Comparison of ENCODE assay signal across 12 cellular contexts in genomic region chr21:31781737-31782136, GRCh38. TPM values are rescaled to one million over a fixed set of nuclear protein-coding genes. Genes with fewer than 3 reads are reported as not detected.
DNase-seq lines count a peak whose midpoint lies in the region; ATAC-seq and TF ChIP-seq lines count a peak whose summit lies in the region.
"Had no signal": no experiment of that assay in that cellular context is flagged by ENCODE, and none has a peak within 500 bp of the region (broad histone marks: within the 10 kb centered on the region; RNA-seq: fewer than 3 reads in every experiment).

No MANE protein-coding gene starts in this region.

- no peaks in the 10 kb centered on the region for H3K9me3 Mint-ChIP-seq in activated naive CD4-positive, alpha-beta T cell treated with anti-CD3 and anti-CD28 coated beads for 36 hours
- peaks cover 4% of the 10 kb centered on the region; the same call in 1 of the 2 replicates for H3K9me3 Mint-ChIP-seq in WTC11

- peak; percentile 56 for DNase-seq in BE2C
- peak; percentile 2 for DNase-seq in HK-2 (ENCODE audit: unreplicated experiment)
- peak; percentile 2 for DNase-seq in SK-N-MC (ENCODE audit: low read depth, low spot score)
- peak; percentile 44 for DNase-seq in left kidney (ENCODE audit: low read depth, low spot score)
- no peak for DNase-seq in SW480 (ENCODE audit: low spot score)
- no peak for DNase-seq in activated naive CD4-positive, alpha-beta T cell treated with anti-CD3 and anti-CD28 coated beads for 36 hours
- no peak for DNase-seq in WTC11 (ENCODE audit: low spot score)
- DNase-seq: GF-D8, NCI-H1930, right lobe of liver had no signal

- H3K27ac ChIP-seq in SK-N-MC: no peak overlapping the region
- H3K27ac ChIP-seq: cardiac muscle cell, right lobe of liver had no signal

- H3K27ac Mint-ChIP-seq in activated naive CD4-positive, alpha-beta T cell treated with anti-CD3 and anti-CD28 coated beads for 36 hours: no peak overlapping the region
- no peak overlapping the region for H3K27ac Mint-ChIP-seq in WTC11

- POLR2A ChIA-PET in WTC11 (lab: Charles Lee): no interaction called here

- CTCF ChIA-PET in activated naive CD4-positive, alpha-beta T cell treated with anti-CD3 and anti-CD28 coated beads for 36 hours (lab: Charles Lee): interaction anchor here (0.7 to 1.6 kb wide), 2 partner anchors 10 to 20 kb away, joined by 4 read pairs; no protein-coding TSS in a partner anchor
- CTCF ChIA-PET in WTC11 (lab: Charles Lee): interaction anchor here (0.8 to 2.2 kb wide), 2 partner anchors 51 to 477 kb away, joined by 3 to 10 read pairs; no protein-coding TSS in a partner anchor

- H3K9me3 ChIP-seq in BE2C: no peaks in the 10 kb centered on the region
- H3K9me3 ChIP-seq in SK-N-MC (ENCODE audit: low read depth, low read length): no peaks in the 10 kb centered on the region
- H3K9me3 ChIP-seq: right lobe of liver had no signal

- H3K4me1 Mint-ChIP-seq in activated naive CD4-positive, alpha-beta T cell treated with anti-CD3 and anti-CD28 coated beads for 36 hours (ENCODE audit: low read depth): no peaks in the 10 kb centered on the region
- no peaks in the 10 kb centered on the region for H3K4me1 Mint-ChIP-seq in WTC11

- ATAC-seq in GM21529 (IDR thresholded peaks at IDR 0.05; ENCODE audit: unreplicated experiment) (no peak), WTC11 (no peak)

- H3K27me3 Mint-ChIP-seq in activated naive CD4-positive, alpha-beta T cell treated with anti-CD3 and anti-CD28 coated beads for 36 hours (ENCODE audit: low read depth): peaks cover 4% of the 10 kb centered on the region
- no peaks in the 10 kb centered on the region for H3K27me3 Mint-ChIP-seq in WTC11 (ENCODE audit: low read depth)

- peaks cover 5% of the 10 kb centered on the region; the same call in 1 of the 2 replicates for H3K4me1 ChIP-seq in BE2C
- H3K4me1 ChIP-seq: right lobe of liver had no signal

- no peaks in the 10 kb centered on the region for H3K36me3 ChIP-seq in BE2C
- H3K36me3 ChIP-seq in SK-N-MC (ENCODE audit: insufficient read depth, low read length): no peaks in the 10 kb centered on the region
- H3K36me3 ChIP-seq: cardiac muscle cell, right lobe of liver had no signal

- H3K36me3 Mint-ChIP-seq in activated naive CD4-positive, alpha-beta T cell treated with anti-CD3 and anti-CD28 coated beads for 36 hours (ENCODE audit: low read depth): no peaks in the 10 kb centered on the region
- no peaks in the 10 kb centered on the region; the same call in 1 of the 2 replicates for H3K36me3 Mint-ChIP-seq in WTC11

- H3K4me3 ChIP-seq in BE2C (ENCODE audit: low read depth, low read length): no peak overlapping the region
- H3K4me3 ChIP-seq in SK-N-MC: no peak overlapping the region
- H3K4me3 ChIP-seq: cardiac muscle cell, right lobe of liver had no signal

- TF ChIP-seq CTCF in BE2C (IDR thresholded peaks at IDR 0.05; ENCODE audit: low read depth, low read length) (no peak), WTC11 (IDR thresholded peaks at IDR 0.05) (no peak)

- no peak overlapping the region for H3K4me3 Mint-ChIP-seq in activated naive CD4-positive, alpha-beta T cell treated with anti-CD3 and anti-CD28 coated beads for 36 hours
- H3K4me3 Mint-ChIP-seq in WTC11: no peak overlapping the region

- no peak overlapping the region for H3K9ac ChIP-seq in SK-N-MC (ENCODE audit: insufficient read length)

- intact Hi-C loops in activated naive CD4-positive, alpha-beta T cell treated with anti-CD3 and anti-CD28 coated beads for 36 hours (cut with micrococcal nuclease): no loop called here

- H3K27me3 ChIP-seq in BE2C: no peaks in the 10 kb centered on the region
- H3K27me3 ChIP-seq: cardiac muscle cell, right lobe of liver had no signal

TF ChIP-seq in WTC11, 78 proteins besides CTCF, POLR2A, EP300 and RAD21 (continues in another document):
- TF ChIP-seq, protein P1, sequence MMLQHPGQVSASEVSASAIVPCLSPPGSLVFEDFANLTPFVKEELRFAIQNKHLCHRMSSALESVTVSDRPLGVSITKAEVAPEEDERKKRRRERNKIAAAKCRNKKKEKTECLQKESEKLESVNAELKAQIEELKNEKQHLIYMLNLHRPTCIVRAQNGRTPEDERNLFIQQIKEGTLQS (CRISPR knock-in tag; conservative IDR thresholded peaks at IDR 0.05): no peak
- TF ChIP-seq ZNF416 (CRISPR knock-in tag; IDR thresholded peaks at IDR 0.05): no peak
- TF ChIP-seq ZNF396 (CRISPR knock-in tag; IDR thresholded peaks at IDR 0.05; ENCODE audit: borderline replicate concordance): no peak
- TF ChIP-seq, protein P2, sequence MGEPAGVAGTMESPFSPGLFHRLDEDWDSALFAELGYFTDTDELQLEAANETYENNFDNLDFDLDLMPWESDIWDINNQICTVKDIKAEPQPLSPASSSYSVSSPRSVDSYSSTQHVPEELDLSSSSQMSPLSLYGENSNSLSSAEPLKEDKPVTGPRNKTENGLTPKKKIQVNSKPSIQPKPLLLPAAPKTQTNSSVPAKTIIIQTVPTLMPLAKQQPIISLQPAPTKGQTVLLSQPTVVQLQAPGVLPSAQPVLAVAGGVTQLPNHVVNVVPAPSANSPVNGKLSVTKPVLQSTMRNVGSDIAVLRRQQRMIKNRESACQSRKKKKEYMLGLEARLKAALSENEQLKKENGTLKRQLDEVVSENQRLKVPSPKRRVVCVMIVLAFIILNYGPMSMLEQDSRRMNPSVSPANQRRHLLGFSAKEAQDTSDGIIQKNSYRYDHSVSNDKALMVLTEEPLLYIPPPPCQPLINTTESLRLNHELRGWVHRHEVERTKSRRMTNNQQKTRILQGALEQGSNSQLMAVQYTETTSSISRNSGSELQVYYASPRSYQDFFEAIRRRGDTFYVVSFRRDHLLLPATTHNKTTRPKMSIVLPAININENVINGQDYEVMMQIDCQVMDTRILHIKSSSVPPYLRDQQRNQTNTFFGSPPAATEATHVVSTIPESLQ (CRISPR knock-in tag; IDR thresholded peaks at IDR 0.05): no peak
- TF ChIP-seq HMGA2 (CRISPR knock-in tag; IDR thresholded peaks at IDR 0.05): no peak
- TF ChIP-seq, protein P3, sequence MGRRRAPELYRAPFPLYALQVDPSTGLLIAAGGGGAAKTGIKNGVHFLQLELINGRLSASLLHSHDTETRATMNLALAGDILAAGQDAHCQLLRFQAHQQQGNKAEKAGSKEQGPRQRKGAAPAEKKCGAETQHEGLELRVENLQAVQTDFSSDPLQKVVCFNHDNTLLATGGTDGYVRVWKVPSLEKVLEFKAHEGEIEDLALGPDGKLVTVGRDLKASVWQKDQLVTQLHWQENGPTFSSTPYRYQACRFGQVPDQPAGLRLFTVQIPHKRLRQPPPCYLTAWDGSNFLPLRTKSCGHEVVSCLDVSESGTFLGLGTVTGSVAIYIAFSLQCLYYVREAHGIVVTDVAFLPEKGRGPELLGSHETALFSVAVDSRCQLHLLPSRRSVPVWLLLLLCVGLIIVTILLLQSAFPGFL (CRISPR knock-in tag; IDR thresholded peaks at IDR 0.05; ENCODE audit: borderline replicate concordance): no peak
- TF ChIP-seq, protein P4, sequence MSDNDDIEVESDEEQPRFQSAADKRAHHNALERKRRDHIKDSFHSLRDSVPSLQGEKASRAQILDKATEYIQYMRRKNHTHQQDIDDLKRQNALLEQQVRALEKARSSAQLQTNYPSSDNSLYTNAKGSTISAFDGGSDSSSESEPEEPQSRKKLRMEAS (CRISPR knock-in tag; IDR thresholded peaks at IDR 0.05): no peak
- TF ChIP-seq, protein P5, sequence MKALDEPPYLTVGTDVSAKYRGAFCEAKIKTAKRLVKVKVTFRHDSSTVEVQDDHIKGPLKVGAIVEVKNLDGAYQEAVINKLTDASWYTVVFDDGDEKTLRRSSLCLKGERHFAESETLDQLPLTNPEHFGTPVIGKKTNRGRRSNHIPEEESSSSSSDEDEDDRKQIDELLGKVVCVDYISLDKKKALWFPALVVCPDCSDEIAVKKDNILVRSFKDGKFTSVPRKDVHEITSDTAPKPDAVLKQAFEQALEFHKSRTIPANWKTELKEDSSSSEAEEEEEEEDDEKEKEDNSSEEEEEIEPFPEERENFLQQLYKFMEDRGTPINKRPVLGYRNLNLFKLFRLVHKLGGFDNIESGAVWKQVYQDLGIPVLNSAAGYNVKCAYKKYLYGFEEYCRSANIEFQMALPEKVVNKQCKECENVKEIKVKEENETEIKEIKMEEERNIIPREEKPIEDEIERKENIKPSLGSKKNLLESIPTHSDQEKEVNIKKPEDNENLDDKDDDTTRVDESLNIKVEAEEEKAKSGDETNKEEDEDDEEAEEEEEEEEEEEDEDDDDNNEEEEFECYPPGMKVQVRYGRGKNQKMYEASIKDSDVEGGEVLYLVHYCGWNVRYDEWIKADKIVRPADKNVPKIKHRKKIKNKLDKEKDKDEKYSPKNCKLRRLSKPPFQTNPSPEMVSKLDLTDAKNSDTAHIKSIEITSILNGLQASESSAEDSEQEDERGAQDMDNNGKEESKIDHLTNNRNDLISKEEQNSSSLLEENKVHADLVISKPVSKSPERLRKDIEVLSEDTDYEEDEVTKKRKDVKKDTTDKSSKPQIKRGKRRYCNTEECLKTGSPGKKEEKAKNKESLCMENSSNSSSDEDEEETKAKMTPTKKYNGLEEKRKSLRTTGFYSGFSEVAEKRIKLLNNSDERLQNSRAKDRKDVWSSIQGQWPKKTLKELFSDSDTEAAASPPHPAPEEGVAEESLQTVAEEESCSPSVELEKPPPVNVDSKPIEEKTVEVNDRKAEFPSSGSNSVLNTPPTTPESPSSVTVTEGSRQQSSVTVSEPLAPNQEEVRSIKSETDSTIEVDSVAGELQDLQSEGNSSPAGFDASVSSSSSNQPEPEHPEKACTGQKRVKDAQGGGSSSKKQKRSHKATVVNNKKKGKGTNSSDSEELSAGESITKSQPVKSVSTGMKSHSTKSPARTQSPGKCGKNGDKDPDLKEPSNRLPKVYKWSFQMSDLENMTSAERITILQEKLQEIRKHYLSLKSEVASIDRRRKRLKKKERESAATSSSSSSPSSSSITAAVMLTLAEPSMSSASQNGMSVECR (CRISPR knock-in tag; IDR thresholded peaks at IDR 0.05; ENCODE audit: borderline replicate concordance): no peak

RNA-seq across cellular contexts. Expression of gene SCAF4, which starts 49.8 kb away (rescaled TPM):
- polyA plus RNA-seq in BE2C (2012; ENCODE audit: insufficient read depth, insufficient read length, low read depth): 36.2 TPM
- 10 to 100 TPM; 39.6 to 40.5 TPM for total RNA-seq in activated naive CD4-positive, alpha-beta T cell treated with anti-CD3 and anti-CD28 coated beads for 36 hours
- total RNA-seq in WTC11 (2021): 54.0 to 55.9 TPM (median 55.2 TPM) in 3 replicates

Comparison
In these comparisons a context has a peak if more than half of its experiments do, and no peak if none do; other contexts are left out.
1. DNase-seq: peak in BE2C (single experiment), HK-2 (single experiment), SK-N-MC (single experiment) and left kidney (single experiment); none in SW480 (single experiment), activated naive CD4-positive, alpha-beta T cell treated with anti-CD3 and anti-CD28 coated beads for 36 hours (single experiment) and WTC11 (single experiment).